7 cellular contexts compared by ENCODE assay signal in genomic region chr1:57520743-57521142, GRCh38.
"Had no signal": no experiment of that assay in that cellular context is flagged by ENCODE, and none has a peak within 500 bp of the region (broad histone marks: within the 10 kb centered on the region; RNA-seq: fewer than 3 reads in every experiment).

No MANE protein-coding gene starts in this region.

- DNase-seq: GOT3, H7, HCEC 1CT, KBM-7 had no signal

- H3K4me3 Mint-ChIP-seq: IgD-negative memory B cell had no signal

- H3K27ac ChIP-seq: HL-60 had no signal

- H3K9me3 Mint-ChIP-seq: IgD-negative memory B cell had no signal

- ATAC-seq: HepG2 had no signal

- H3K27ac Mint-ChIP-seq: IgD-negative memory B cell had no signal
